Comparison of ENCODE assay signal across 31 cellular contexts in genomic region chr16:49795513-49795912, GRCh38.
"Had no signal": no experiment of that assay in that cellular context is flagged by ENCODE, and none has a peak within 500 bp of the region (broad histone marks: within the 10 kb centered on the region; RNA-seq: fewer than 3 reads in every experiment).

No MANE protein-coding gene starts in this region.

- H3K4me3 ChIP-seq: ascending aorta, cardiac muscle cell, Peyer's patch had no signal

- H3K9me3 ChIP-seq: ascending aorta, Peyer's patch had no signal

- ATAC-seq: activated CD8-positive, alpha-beta T cell treated with anti-CD3 and anti-CD28 coated beads, Interleukin-2, amount 10 ng/mL, durations not matched to agents 7 days and 5 days; PC-3; SK-N-SH treated with all-trans-retinoic acid at 6 μM for 48 hours had no signal

- H3K9me3 Mint-ChIP-seq: activated CD4-positive, alpha-beta T cell treated with anti-CD3 and anti-CD28 coated beads, Interleukin-2, amount 10 ng/mL, durations not matched to agents 24 days and 14 days; activated naive CD4-positive, alpha-beta T cell treated with anti-CD3 and anti-CD28 coated beads, Interleukin-2, amount 50 U/mL, for 24 hours; activated naive CD8-positive, alpha-beta T cell treated with anti-CD3 and anti-CD28 coated beads, Interleukin-2, amount 10 ng/mL, durations not matched to agents 7 days and 5 days; activated T-cell treated with anti-CD3 and anti-CD28 coated beads, Interleukin-2, amount 50 U/mL, for 24 hours; activated T-helper 2 cell treated with anti-CD3 and anti-CD28 coated beads, Interferon-gamma antibody, Interleukin-2, Interleukin-4, amounts not matched to agents 10 μg/mL and 5 μg/mL and 100 μg/mL, durations not matched to agents 14 hours and 24 hours and 36 hours; central memory CD8-positive, alpha-beta T cell had no signal

- H3K27ac ChIP-seq: ascending aorta, cardiac muscle cell, Peyer's patch, VCaP had no signal

- H3K36me3 Mint-ChIP-seq: activated naive CD4-positive, alpha-beta T cell treated with anti-CD3 and anti-CD28 coated beads, Interleukin-2, amount 50 U/mL, for 24 hours; activated naive CD8-positive, alpha-beta T cell treated with anti-CD3 and anti-CD28 coated beads, Interleukin-2, amount 10 ng/mL, durations not matched to agents 7 days and 5 days had no signal

- DNase-seq: activated CD4-positive, alpha-beta T cell treated with anti-CD3 and anti-CD28 coated beads, Interleukin-2, amount 10 ng/mL, durations not matched to agents 24 days and 14 days; activated CD4-positive, alpha-beta T cell treated with anti-CD3 and anti-CD28 coated beads, Interleukin-2, amount 50 U/mL, for 4 hours; activated CD8-positive, alpha-beta T cell treated with anti-CD3 and anti-CD28 coated beads, Interleukin-2, amount 10 ng/mL, durations not matched to agents 7 days and 5 days; activated gamma-delta T cell; activated naive CD4-positive, alpha-beta T cell treated with Interleukin-2 at 50 U/mL for 16 hours; activated naive CD8-positive, alpha-beta T cell treated with anti-CD3 and anti-CD28 coated beads, Interleukin-2, amount 10 ng/mL, durations not matched to agents 7 days and 5 days; activated T-cell treated with anti-CD3 and anti-CD28 coated beads, Interleukin-2, amount 50 U/mL, for 24 hours; amygdala; Karpas-422; KBM-7; NCI-H1105; NCI-H1436; NCI-H1694; NCI-H1930; NCI-H510A; NCI-H526; NCI-H774; PC-3; Peyer's patch; RPMI8226; SHP77 treated with DMSO at 0.1 percent for 48 hours; T-helper 1 cell; T-helper 2 cell; T-helper 9 cell had no signal

- H3K36me3 ChIP-seq: ascending aorta, cardiac muscle cell, Peyer's patch had no signal

- H3K4me3 Mint-ChIP-seq: activated CD4-positive, alpha-beta T cell treated with anti-CD3 and anti-CD28 coated beads, Interleukin-2, amount 10 ng/mL, durations not matched to agents 24 days and 14 days; activated CD8-positive, alpha-beta T cell treated with anti-CD3 and anti-CD28 coated beads, Interleukin-2, amount 10 ng/mL, durations not matched to agents 7 days and 5 days; activated naive CD4-positive, alpha-beta T cell treated with anti-CD3 and anti-CD28 coated beads, Interleukin-2, amount 50 U/mL, for 24 hours; activated naive CD8-positive, alpha-beta T cell treated with anti-CD3 and anti-CD28 coated beads, Interleukin-2, amount 10 ng/mL, durations not matched to agents 7 days and 5 days; activated T-cell treated with anti-CD3 and anti-CD28 coated beads, Interleukin-2, amount 50 U/mL, for 24 hours; central memory CD8-positive, alpha-beta T cell had no signal

- H3K4me1 Mint-ChIP-seq: activated CD4-positive, alpha-beta T cell treated with anti-CD3 and anti-CD28 coated beads, Interleukin-2, amount 10 ng/mL, durations not matched to agents 24 days and 14 days; activated naive CD4-positive, alpha-beta T cell treated with anti-CD3 and anti-CD28 coated beads, Interleukin-2, amount 50 U/mL, for 24 hours; activated naive CD8-positive, alpha-beta T cell treated with anti-CD3 and anti-CD28 coated beads, Interleukin-2, amount 10 ng/mL, durations not matched to agents 7 days and 5 days; central memory CD8-positive, alpha-beta T cell had no signal

- H3K27me3 ChIP-seq: ascending aorta, cardiac muscle cell, Peyer's patch had no signal

- H3K27me3 Mint-ChIP-seq: activated naive CD4-positive, alpha-beta T cell treated with anti-CD3 and anti-CD28 coated beads, Interleukin-2, amount 50 U/mL, for 24 hours; activated T-cell treated with anti-CD3 and anti-CD28 coated beads, Interleukin-2, amount 50 U/mL, for 24 hours had no signal

- H3K27ac Mint-ChIP-seq: activated CD4-positive, alpha-beta T cell treated with anti-CD3 and anti-CD28 coated beads, Interleukin-2, amount 10 ng/mL, durations not matched to agents 24 days and 14 days; activated CD8-positive, alpha-beta T cell treated with anti-CD3 and anti-CD28 coated beads, Interleukin-2, amount 10 ng/mL, durations not matched to agents 7 days and 5 days; activated naive CD4-positive, alpha-beta T cell treated with anti-CD3 and anti-CD28 coated beads, Interleukin-2, amount 50 U/mL, for 24 hours; activated naive CD8-positive, alpha-beta T cell treated with anti-CD3 and anti-CD28 coated beads, Interleukin-2, amount 10 ng/mL, durations not matched to agents 7 days and 5 days; activated T-cell treated with anti-CD3 and anti-CD28 coated beads, Interleukin-2, amount 50 U/mL, for 24 hours; activated T-helper 2 cell treated with anti-CD3 and anti-CD28 coated beads, Interferon-gamma antibody, Interleukin-2, Interleukin-4, amounts not matched to agents 10 μg/mL and 5 μg/mL and 100 μg/mL, durations not matched to agents 14 hours and 24 hours and 36 hours had no signal

- H3K4me1 ChIP-seq: ascending aorta, Peyer's patch had no signal
